ENCODE assay signal across 16 cellular contexts in the genomic region with DNA sequence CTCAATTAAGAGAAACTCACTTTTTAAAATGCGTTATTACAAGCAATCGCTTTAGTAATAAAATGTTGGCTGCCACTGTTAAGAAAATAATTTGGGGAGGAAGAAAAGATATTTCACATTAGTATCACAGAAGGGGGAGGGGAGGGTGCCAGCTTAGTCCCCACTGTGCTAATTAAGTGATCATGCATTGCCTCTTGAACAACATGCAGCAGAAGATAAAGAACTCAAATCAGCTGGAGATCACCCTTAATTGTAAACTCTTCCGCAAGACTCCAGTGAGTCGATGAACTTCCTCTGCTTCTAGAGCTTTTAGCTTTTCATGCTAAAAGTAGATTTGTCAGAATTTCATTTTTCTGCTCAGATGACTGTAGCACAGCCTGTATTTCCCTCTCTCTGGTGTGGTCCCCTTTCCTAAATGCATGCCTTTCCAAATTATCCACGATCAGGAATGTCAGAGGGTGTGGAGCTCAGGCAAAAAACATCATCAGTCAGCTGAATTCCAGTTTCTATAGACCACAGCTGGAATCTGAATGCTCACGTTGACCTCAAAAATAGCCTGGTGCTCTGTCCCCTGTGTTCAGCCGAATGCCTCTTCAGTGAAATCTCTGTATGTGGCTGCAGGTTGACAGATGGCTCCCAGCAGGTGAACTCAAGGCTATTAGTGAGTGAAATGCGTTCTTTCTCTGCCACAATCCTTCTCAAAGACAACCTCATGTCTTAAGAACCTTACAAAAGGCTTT.
A peak's percentile ranks its signal among the peaks of the same experiment; 100 is the strongest.
DNase-seq lines count a peak whose midpoint lies in the region; TF ChIP-seq lines count a peak whose summit lies in the region.
"Had no signal": no experiment of that assay in that cellular context is flagged by ENCODE, and none has a peak within 500 bp of the region (broad histone marks: within the 10 kb centered on the region; RNA-seq: fewer than 3 reads in every experiment).

No MANE protein-coding gene starts in this region.

- no peak for TF ChIP-seq CTCF in brain (conservative IDR thresholded peaks at IDR 0.05)

- intact Hi-C loops in activated naive CD4-positive, alpha-beta T cell treated with anti-CD3 and anti-CD28 coated beads for 36 hours (cut with micrococcal nuclease) = no loop called here

- H3K27ac Mint-ChIP-seq in brain = peak overlapping the region; percentile 46 to 92 (median 76)
- no peak overlapping the region for H3K27ac Mint-ChIP-seq in activated naive CD4-positive, alpha-beta T cell treated with anti-CD3 and anti-CD28 coated beads for 36 hours
- H3K27ac Mint-ChIP-seq: activated CD4-positive, alpha-beta T cell treated with anti-CD3 and anti-CD28 coated beads, Interleukin-2, amount 10 ng/mL, durations not matched to agents 24 days and 14 days had no signal

- peaks cover 3 to 30% (median 14%) of the 10 kb centered on the region in 5 experiments for H3K9me3 Mint-ChIP-seq in brain
- no peaks in the 10 kb centered on the region for H3K9me3 Mint-ChIP-seq in activated naive CD4-positive, alpha-beta T cell treated with anti-CD3 and anti-CD28 coated beads for 36 hours
- H3K9me3 Mint-ChIP-seq: activated CD4-positive, alpha-beta T cell treated with anti-CD3 and anti-CD28 coated beads, Interleukin-2, amount 10 ng/mL, durations not matched to agents 24 days and 14 days had no signal

- peaks cover 61% of the 10 kb centered on the region for H3K36me3 Mint-ChIP-seq in brain
- H3K36me3 Mint-ChIP-seq in activated naive CD4-positive, alpha-beta T cell treated with anti-CD3 and anti-CD28 coated beads for 36 hours (ENCODE audit: low read depth) = no peaks in the 10 kb centered on the region

- peaks cover 73% of the 10 kb centered on the region for H3K4me1 Mint-ChIP-seq in brain
- no peaks in the 10 kb centered on the region for H3K4me1 Mint-ChIP-seq in activated naive CD4-positive, alpha-beta T cell treated with anti-CD3 and anti-CD28 coated beads for 36 hours (ENCODE audit: low read depth)
- H3K4me1 Mint-ChIP-seq: activated CD4-positive, alpha-beta T cell treated with anti-CD3 and anti-CD28 coated beads, Interleukin-2, amount 10 ng/mL, durations not matched to agents 24 days and 14 days had no signal

- DNase-seq in NCI-H2171 treated with DMSO at 0.1 percent for 48 hours (lab: John Stamatoyannopoulos, UW) (peak; percentile 87), iPS-NIHi7 (ENCODE audit: extremely low spot score) (peak; percentile 26), NCI-H1694 treated with DMSO at 0.1 percent for 48 hours (lab: John Stamatoyannopoulos, UW) (no peak), AG08395 (ENCODE audit: low spot score) (no peak), NCI-H748 treated with DMSO at 0.1 percent for 48 hours (lab: John Stamatoyannopoulos, UW) (no peak)
- DNase-seq in activated naive CD4-positive, alpha-beta T cell treated with anti-CD3 and anti-CD28 coated beads for 36 hours = no peak
- DNase-seq: activated CD4-positive, alpha-beta T cell treated with anti-CD3 and anti-CD28 coated beads, Interleukin-2, amount 10 ng/mL, durations not matched to agents 24 days and 14 days; activated naive CD4-positive, alpha-beta T cell treated with Interleukin-2 at 50 U/mL for 16 hours; DMS153; effector CD4-positive, alpha-beta T cell; left lung; MG63; posterior cingulate gyrus; small intestine; T-helper 9 cell had no signal

- peak overlapping the region in 4 of 5 experiments; percentile 40 to 63 (median 54) for H3K4me3 Mint-ChIP-seq in brain
- no peak overlapping the region for H3K4me3 Mint-ChIP-seq in activated naive CD4-positive, alpha-beta T cell treated with anti-CD3 and anti-CD28 coated beads for 36 hours
- H3K4me3 Mint-ChIP-seq: activated CD4-positive, alpha-beta T cell treated with anti-CD3 and anti-CD28 coated beads, Interleukin-2, amount 10 ng/mL, durations not matched to agents 24 days and 14 days had no signal

- no peaks in the 10 kb centered on the region for H3K27me3 Mint-ChIP-seq in brain
- H3K27me3 Mint-ChIP-seq in activated naive CD4-positive, alpha-beta T cell treated with anti-CD3 and anti-CD28 coated beads for 36 hours (ENCODE audit: low read depth) = peaks cover 2% of the 10 kb centered on the region
- H3K27me3 Mint-ChIP-seq: activated CD4-positive, alpha-beta T cell treated with anti-CD3 and anti-CD28 coated beads, Interleukin-2, amount 10 ng/mL, durations not matched to agents 24 days and 14 days had no signal

- CTCF ChIA-PET in activated naive CD4-positive, alpha-beta T cell treated with anti-CD3 and anti-CD28 coated beads for 36 hours (lab: Charles Lee) = no interaction called here

Comparison
In these comparisons a context has a peak if more than half of its experiments do, and no peak if none do; other contexts are left out.
1. DNase-seq: peak in NCI-H2171 treated with DMSO at 0.1 percent for 48 hours (single experiment) and iPS-NIHi7 (single experiment); none in NCI-H1694 treated with DMSO at 0.1 percent for 48 hours (single experiment), AG08395 (single experiment), NCI-H748 treated with DMSO at 0.1 percent for 48 hours (single experiment) and activated naive CD4-positive, alpha-beta T cell treated with anti-CD3 and anti-CD28 coated beads for 36 hours (single experiment).